In genomic region chr1:107451735-107452134, GRCh38 we compare ENCODE assay signal across 13 cellular contexts.
A peak's percentile ranks its signal among the peaks of the same experiment; 100 is the strongest.
DNase-seq lines count a peak whose midpoint lies in the region; ATAC-seq and TF ChIP-seq lines count a peak whose summit lies in the region.
"Had no signal": no experiment of that assay in that cellular context is flagged by ENCODE, and none has a peak within 500 bp of the region (broad histone marks: within the 10 kb centered on the region; RNA-seq: fewer than 3 reads in every experiment).

No MANE protein-coding gene starts in this region.

- DNase-seq in GM06990 (ENCODE audit: extremely low read depth, insufficient read length), result peak; percentile 36
- DNase-seq in HAP-1 (ENCODE audit: low spot score in 2 of 2), result no peak
- no peak for DNase-seq in NCI-H526 (lab: John Stamatoyannopoulos, UW)
- DNase-seq in NCI-H774 (lab: John Stamatoyannopoulos, UW), result no peak
- no peak for DNase-seq in ovary
- DNase-seq: activated CD4-positive, alpha-beta T cell treated with anti-CD3 and anti-CD28 coated beads, Interleukin-2, amount 10 ng/mL, durations not matched to agents 7 days and 5 days; activated naive CD8-positive, alpha-beta T cell treated with anti-CD3 and anti-CD28 coated beads, Interleukin-2, amount 10 ng/mL, durations not matched to agents 7 days and 5 days; NCI-H187; Right ventricle myocardium superior; small intestine had no signal

- TF ChIP-seq CTCF in GM06990 (IDR thresholded peaks at IDR 0.05; ENCODE audit: insufficient read depth, low read length, poor library complexity, severe bottlenecking) (no peak), ovary (IDR thresholded peaks at IDR 0.05) (no peak)

- H3K36me3 ChIP-seq in GM06990 (ENCODE audit: control insufficient read depth, insufficient read depth, low read length), result no peaks in the 10 kb centered on the region
- H3K36me3 ChIP-seq in HAP-1 (replicated peaks), result no peaks in the 10 kb centered on the region
- H3K36me3 ChIP-seq in ovary, result no peaks in the 10 kb centered on the region

- no peak overlapping the region for H3K27ac ChIP-seq in ovary

- no peaks in the 10 kb centered on the region for H3K27me3 ChIP-seq in GM06990 (replicated peaks; ENCODE audit: control insufficient read depth, insufficient read depth, low read length)
- H3K27me3 ChIP-seq in HAP-1 (ENCODE audit: low read depth), result no peaks in the 10 kb centered on the region
- H3K27me3 ChIP-seq in ovary, result no peaks in the 10 kb centered on the region

- no peak for TF ChIP-seq POLR2A in ovary (IDR thresholded peaks at IDR 0.05)

- intact Hi-C loops in ovary (cut with DNase I), result no loop called here

- in situ Hi-C loops in HAP-1 (cut with MboI; ENCODE audit: low sequenced_read_pairs), result no loop called here

- no peaks in the 10 kb centered on the region for H3K4me1 ChIP-seq in HAP-1
- no peaks in the 10 kb centered on the region for H3K4me1 ChIP-seq in ovary (ENCODE audit: insufficient read depth)

- H3K9me3 ChIP-seq in HAP-1 (no peaks in the 10 kb centered on the region), ovary (no peaks in the 10 kb centered on the region)

- H3K4me3 ChIP-seq in GM06990 (replicated peaks; ENCODE audit: low read depth, low read length) (peak overlapping the region; percentile 34), HAP-1 (no peak overlapping the region), ovary (no peak overlapping the region)

- no peak for TF ChIP-seq EP300 in ovary (IDR thresholded peaks at IDR 0.05)

- 50 to 64% (median 60%) methylated on average over 2 of the region's 2 CpGs for WGBS in ovary, 3 donors

- peak; percentile 66 for ATAC-seq in GM19395 (IDR thresholded peaks at IDR 0.05; ENCODE audit: unreplicated experiment)
- ATAC-seq in HG02852 (IDR thresholded peaks at IDR 0.05; ENCODE audit: unreplicated experiment), result peak; percentile 54
- ATAC-seq in HG03558 (IDR thresholded peaks at IDR 0.05; ENCODE audit: extremely low read depth, unreplicated experiment), result peak; percentile 32
